Comparison of ENCODE assay signal across 20 cellular contexts in genomic region chr16:3846595-3847091, GRCh38.
"Had no signal": no experiment of that assay in that cellular context is flagged by ENCODE, and none has a peak within 500 bp of the region (broad histone marks: within the 10 kb centered on the region; RNA-seq: fewer than 3 reads in every experiment).

No MANE protein-coding gene starts in this region.

- H3K27me3 ChIP-seq: body of pancreas, sigmoid colon, upper lobe of left lung had no signal

- FAIRE-seq: frontal cortex, islet of Langerhans had no signal

- DNase-seq: activated CD4-positive, alpha-beta memory T cell treated with anti-CD3 and anti-CD28 coated beads for 36 hours; activated CD4-positive, alpha-beta T cell treated with anti-CD3 and anti-CD28 coated beads for 48 hours; activated effector memory CD4-positive, alpha-beta T cell treated with anti-CD3 and anti-CD28 coated beads, Interleukin-2, amount 50 U/mL, for 16 hours; activated naive CD4-positive, alpha-beta T cell treated with anti-CD3 and anti-CD28 coated beads, Interleukin-2, amount 50 U/mL, for 16 hours; anterior cingulate cortex; body of pancreas; effector CD4-positive, alpha-beta T cell; glutamatergic neuron; hypothalamus; left ventricle myocardium superior; mammary epithelial cell; nucleus accumbens; sigmoid colon; stimulated activated CD4-positive, alpha-beta T cell treated with anti-CD3 and anti-CD28 coated beads, Interleukin-4, amount 100 ng/mL, for 1 hour; stimulated activated naive CD4-positive, alpha-beta T cell; T-cell; upper lobe of left lung had no signal

- H3K9me3 ChIP-seq: body of pancreas, sigmoid colon, thoracic aorta, upper lobe of left lung had no signal

- H3K4me3 ChIP-seq: body of pancreas, sigmoid colon, thoracic aorta, upper lobe of left lung had no signal

- H3K27ac ChIP-seq: body of pancreas, sigmoid colon, thoracic aorta had no signal
